In the genomic region with DNA sequence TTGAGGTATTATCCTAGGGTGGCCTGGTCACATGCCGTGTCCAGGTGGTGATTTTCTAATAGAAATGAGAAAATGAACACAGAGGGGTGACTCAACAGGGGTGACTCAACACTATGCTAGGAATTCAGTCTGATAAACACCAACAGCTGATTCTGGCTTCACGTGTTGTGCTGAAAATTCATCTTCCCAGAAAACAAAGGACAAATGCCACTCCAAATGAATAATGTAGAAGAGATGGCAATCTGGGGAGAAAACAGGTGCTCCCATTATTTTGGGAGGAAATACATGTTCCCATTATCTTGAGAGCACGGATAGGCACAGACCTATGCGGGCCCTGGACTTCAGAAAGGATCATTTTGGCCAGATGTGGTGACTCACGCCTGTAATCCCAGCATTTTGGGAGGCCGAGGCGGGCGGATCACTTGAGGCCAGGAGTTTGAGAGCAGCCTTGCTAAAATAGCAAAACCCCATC, we compare ENCODE assay signal across 10 cellular contexts.
A peak's percentile ranks its signal among the peaks of the same experiment; 100 is the strongest.
DNase-seq lines count a peak whose midpoint lies in the region; ATAC-seq and TF ChIP-seq lines count a peak whose summit lies in the region.
"Had no signal": no experiment of that assay in that cellular context is flagged by ENCODE, and none has a peak within 500 bp of the region (broad histone marks: within the 10 kb centered on the region; RNA-seq: fewer than 3 reads in every experiment).

No MANE protein-coding gene starts in this region.

- no peaks in the 10 kb centered on the region for H3K36me3 ChIP-seq in adrenal gland (replicated peaks in 1 of 2)
- H3K36me3 ChIP-seq in gastroesophageal sphincter: peaks cover 0 to 35% of the 10 kb centered on the region in 2 donors
- peaks cover 5 to 14% (median 9%) of the 10 kb centered on the region in 3 donors for H3K36me3 ChIP-seq in skeletal muscle tissue (ENCODE audit: control insufficient read depth in 3 of 3, insufficient read depth in 3 of 3, low read length in 3 of 3)

- intact Hi-C loops in adrenal gland (cut with DNase I): no loop called here

- H3K9ac ChIP-seq in skeletal muscle tissue (ENCODE audit: low read depth in 1 of 3, low read length in 3 of 3): no peak overlapping the region

- WGBS in adrenal gland, 4 donors: 70 to 82% (median 78%) methylated on average over 8 of the region's 8 CpGs
- 23 to 56% methylated on average over 2 to 5 of the region's 8 CpGs for WGBS in gastroesophageal sphincter (ENCODE audit: low coverage in 1 of 2), 2 donors

- DNase-seq in HS-27A (ENCODE audit: low read depth) (peak; percentile 99), adrenal gland (peak in 5 of 7 donors; percentile 26 to 74 (median 56))
- no peak for DNase-seq in activated CD4-positive, alpha-beta T cell treated with anti-CD3 and anti-CD28 coated beads, Interleukin-2, amount 50 U/mL, for 4 hours
- no peak for DNase-seq in activated T-cell treated with anti-CD3 and anti-CD28 coated beads, Interleukin-2, amount 50 U/mL, for 1 hour
- DNase-seq: NCI-H526; stimulated activated CD4-positive, alpha-beta T cell treated with anti-CD3 and anti-CD28 coated beads, Interleukin-4, amount 100 ng/mL, for 4 hours had no signal

- H3K4me3 ChIP-seq in adrenal gland (no peak overlapping the region), gastroesophageal sphincter (no peak overlapping the region), skeletal muscle tissue (ENCODE audit: low read length in 3 of 3) (no peak overlapping the region)

- H3K27me3 ChIP-seq in adrenal gland (no peaks in the 10 kb centered on the region), gastroesophageal sphincter (no peaks in the 10 kb centered on the region), skeletal muscle tissue (ENCODE audit: control insufficient read depth in 3 of 3, insufficient read depth in 3 of 3, low read length in 3 of 3) (no peaks in the 10 kb centered on the region)

- H3K9me3 ChIP-seq in adrenal gland (replicated peaks in 1 of 3) (no peaks in the 10 kb centered on the region), gastroesophageal sphincter (no peaks in the 10 kb centered on the region), skeletal muscle tissue (ENCODE audit: control insufficient read depth in 3 of 3, low read length in 3 of 3) (no peaks in the 10 kb centered on the region)

- peaks cover 0 to 4% of the 10 kb centered on the region in 2 donors for H3K4me1 ChIP-seq in adrenal gland (replicated peaks in 1 of 2)
- H3K4me1 ChIP-seq in gastroesophageal sphincter: no peaks in the 10 kb centered on the region
- H3K4me1 ChIP-seq in skeletal muscle tissue (ENCODE audit: control insufficient read depth in 3 of 3, insufficient read depth in 3 of 3, low read length in 3 of 3): peaks cover 0 to 9% (median 5%) of the 10 kb centered on the region in 3 donors

- no peak for TF ChIP-seq EP300 in gastroesophageal sphincter (IDR thresholded peaks at IDR 0.05)

- TF ChIP-seq POLR2A in adrenal gland (IDR thresholded peaks at IDR 0.05): no peak
- TF ChIP-seq POLR2A in gastroesophageal sphincter (IDR thresholded peaks at IDR 0.05): no peak

- TF ChIP-seq CTCF in adrenal gland (IDR thresholded peaks at IDR 0.05): no peak
- TF ChIP-seq CTCF in gastroesophageal sphincter (IDR thresholded peaks at IDR 0.05): no peak

- ATAC-seq in gastroesophageal sphincter: peak; percentile 86
- ATAC-seq in HG03097 (IDR thresholded peaks at IDR 0.05; ENCODE audit: low FRiP score, unreplicated experiment): no peak
- no peak for ATAC-seq in HG02973 (IDR thresholded peaks at IDR 0.05; ENCODE audit: unreplicated experiment)

- H3K27ac ChIP-seq in adrenal gland (peak overlapping the region in 1 of 5 donors; percentile 63), gastroesophageal sphincter (peak overlapping the region in 1 of 4 donors; percentile 16), skeletal muscle tissue (ENCODE audit: low read depth, low read length) (peak overlapping the region; percentile 33)

Comparison
In these comparisons a context has a peak if more than half of its experiments do, and no peak if none do; other contexts are left out.
1. DNase-seq: peak in HS-27A (single experiment) and adrenal gland (5 of 7); none in activated CD4-positive, alpha-beta T cell treated with anti-CD3 and anti-CD28 coated beads, Interleukin-2, amount 50 U/mL, for 4 hours (0 of 2) and activated T-cell treated with anti-CD3 and anti-CD28 coated beads, Interleukin-2, amount 50 U/mL, for 1 hour (single experiment).